In genomic region chr12:114888458-114888857, GRCh38 we compare ENCODE assay signal across 16 cellular contexts.
DNase-seq lines count a peak whose midpoint lies in the region; ATAC-seq lines count a peak whose summit lies in the region.
"Had no signal": no experiment of that assay in that cellular context is flagged by ENCODE, and none has a peak within 500 bp of the region (broad histone marks: within the 10 kb centered on the region; RNA-seq: fewer than 3 reads in every experiment).

No MANE protein-coding gene starts in this region.

- peak; percentile 28 for DNase-seq in GM04504 (ENCODE audit: low read depth)
- DNase-seq in LoVo (ENCODE audit: low spot score), result peak; percentile 12
- DNase-seq in dermis blood vessel endothelial cell, result peak; percentile 12
- peak; percentile 10 for DNase-seq in non-pigmented ciliary epithelial cell (ENCODE audit: low read depth)
- no peak for DNase-seq in SKM-1 (lab: John Stamatoyannopoulos, UW; ENCODE audit: unreplicated experiment)
- no peak for DNase-seq in midbrain (lab: John Stamatoyannopoulos, UW)
- DNase-seq: activated CD8-positive, alpha-beta memory T cell treated with anti-CD3 and anti-CD28 coated beads for 24 hours; BE2C; cerebellar nuclear complex; effector memory CD8-positive, alpha-beta T cell; KG1; naive thymus-derived CD4-positive, alpha-beta T cell; NCI-H226; posterior cingulate gyrus; testis had no signal

- ATAC-seq in esophagus mucosa, result no peak
- ATAC-seq: effector memory CD8-positive, alpha-beta T cell; naive thymus-derived CD4-positive, alpha-beta T cell had no signal

Comparison
In these comparisons a context has a peak if more than half of its experiments do, and no peak if none do; other contexts are left out.
1. DNase-seq: peak in GM04504 (single experiment), LoVo (single experiment), dermis blood vessel endothelial cell (single experiment) and non-pigmented ciliary epithelial cell (single experiment); none in SKM-1 (single experiment) and midbrain (single experiment).